ENCODE assay signal across 16 cellular contexts in the genomic region with DNA sequence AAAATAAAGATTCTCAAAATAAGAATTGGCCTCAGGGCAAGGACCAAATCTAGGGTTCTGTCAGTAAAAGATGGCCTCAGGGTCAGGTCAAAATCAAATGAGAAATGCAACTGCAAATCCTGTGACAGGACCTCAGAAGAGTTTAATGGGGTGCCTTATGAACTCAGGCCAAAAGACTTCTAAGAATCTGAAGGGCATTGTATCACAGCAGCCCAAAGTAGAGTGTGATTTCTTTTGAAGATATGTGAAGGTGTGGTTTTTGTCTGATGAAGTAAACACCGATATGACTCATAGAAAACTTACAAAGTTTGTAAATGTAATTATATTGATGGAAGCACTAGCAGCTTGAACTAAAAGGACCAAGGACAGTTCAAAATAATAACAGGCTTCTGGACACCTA.
DNase-seq lines count a peak whose midpoint lies in the region; ATAC-seq and TF ChIP-seq lines count a peak whose summit lies in the region.
"Had no signal": no experiment of that assay in that cellular context is flagged by ENCODE, and none has a peak within 500 bp of the region (broad histone marks: within the 10 kb centered on the region; RNA-seq: fewer than 3 reads in every experiment).

No MANE protein-coding gene starts in this region.

- TF ChIP-seq CTCF in mammary epithelial cell (conservative IDR thresholded peaks at IDR 0.05 in 1 of 2, IDR thresholded peaks at IDR 0.05 in 1 of 2; ENCODE audit: extremely low read depth in 1 of 2, insufficient read depth in 1 of 2, low read depth in 1 of 2, low read length in 2 of 2) (no peak), MCF 10A (IDR thresholded peaks at IDR 0.05; ENCODE audit: unreplicated experiment) (no peak), RWPE2 (IDR thresholded peaks at IDR 0.05; ENCODE audit: poor library complexity, severe bottlenecking) (no peak), foreskin keratinocyte (conservative IDR thresholded peaks at IDR 0.05) (no peak)

- no peaks in the 10 kb centered on the region for H3K9me3 Mint-ChIP-seq in MCF 10A (ENCODE audit: unreplicated experiment)
- H3K9me3 Mint-ChIP-seq: CD8-positive, alpha-beta T cell had no signal

- H3K4me3 Mint-ChIP-seq in MCF 10A (ENCODE audit: unreplicated experiment): no peak overlapping the region
- H3K4me3 Mint-ChIP-seq: CD8-positive, alpha-beta T cell had no signal

- dilution Hi-C loops in mammary epithelial cell (cut with HindIII; ENCODE audit: low sequenced_read_pairs): no loop called here

- H3K27ac Mint-ChIP-seq in MCF 10A (ENCODE audit: low read depth, unreplicated experiment): no peak overlapping the region
- H3K27ac Mint-ChIP-seq: CD8-positive, alpha-beta T cell had no signal

- H3K4me1 ChIP-seq in mammary epithelial cell (ENCODE audit: insufficient read depth, low read length) (peaks cover 7% of the 10 kb centered on the region), RWPE2 (ENCODE audit: insufficient read depth, poor library complexity, severe bottlenecking) (peaks cover 5% of the 10 kb centered on the region), foreskin keratinocyte (peaks cover 5% of the 10 kb centered on the region)
- H3K4me1 ChIP-seq: BLaER1 had no signal

- CTCF ChIA-PET in mammary epithelial cell (lab: Charles Lee; ENCODE audit: low non-redundant PET) (interaction anchor here (0.6 to 0.7 kb wide), 2 partner anchors 1179 to 1569 kb away, joined by 3 to 9 read pairs; no protein-coding TSS in a partner anchor), MCF 10A (lab: Yijun Ruan, JAX) (interaction anchor here (0.7 to 2.9 kb wide), 3 partner anchors 14 to 1202 kb away, joined by 3 to 8 read pairs (median 3); no protein-coding TSS in a partner anchor)

- no peak overlapping the region for H3K4me3 ChIP-seq in mammary epithelial cell (replicated peaks in 1 of 3; ENCODE audit: insufficient read depth in 1 of 3, low read depth in 2 of 3, low read length in 3 of 3)
- H3K4me3 ChIP-seq in RWPE2 (ENCODE audit: severe bottlenecking): no peak overlapping the region
- H3K4me3 ChIP-seq: BLaER1, GM23248, SK-N-MC had no signal

- in situ Hi-C loops in mammary epithelial cell (cut with MboI; ENCODE audit: low sequenced_read_pairs in 2 of 2): loop anchor here in 1 of 2 donors (25.0 kb wide), 2 partner anchors 542 to 1183 kb away; no protein-coding TSS in a partner anchor

- POLR2A ChIA-PET in MCF 10A (lab: Yijun Ruan, JAX): no interaction called here

- no peak overlapping the region for H3K27ac ChIP-seq in mammary epithelial cell (ENCODE audit: insufficient read depth, low read depth, low read length)
- H3K27ac ChIP-seq in RWPE2 (ENCODE audit: poor library complexity, severe bottlenecking): peak overlapping the region; percentile 13
- no peak overlapping the region for H3K27ac ChIP-seq in foreskin keratinocyte
- H3K27ac ChIP-seq: BLaER1, GM23248, SK-N-MC had no signal

- DNase-seq in mammary epithelial cell (peak; percentile 62), MCF 10A (ENCODE audit: unreplicated experiment) (no peak), RWPE2 (ENCODE audit: low spot score) (no peak), foreskin keratinocyte (peak; percentile 62 to 84), NOMO-1 treated with dmso at 0.1 percent for 144 hours (lab: John Stamatoyannopoulos, UW; ENCODE audit: unreplicated experiment) (no peak)
- DNase-seq in activated CD8-positive, alpha-beta memory T cell treated with anti-CD3 and anti-CD28 coated beads, Interleukin-2, amount 50 U/mL, for 48 hours: no peak
- no peak for DNase-seq in activated effector memory CD4-positive, alpha-beta T cell treated with Interleukin-2 at 50 U/mL for 16 hours
- DNase-seq: CD8-positive, alpha-beta T cell; GM23248; HCEC 1CT; NCI-H1105 treated with DMSO at 0.1 percent for 48 hours; NCI-H187; NCI-H69 had no signal

- no peak overlapping the region for H3K4me2 ChIP-seq in mammary epithelial cell (ENCODE audit: insufficient read depth, low read depth, low read length)
- H3K4me2 ChIP-seq: BLaER1 had no signal

- no peaks in the 10 kb centered on the region for H4K20me1 ChIP-seq in mammary epithelial cell (ENCODE audit: insufficient read depth, low read length)
- H4K20me1 ChIP-seq: BLaER1 had no signal

- H3K9ac ChIP-seq in mammary epithelial cell (ENCODE audit: insufficient read depth, low read length): no peak overlapping the region
- H3K9ac ChIP-seq: BLaER1, GM23248 had no signal

- WGBS in mammary epithelial cell (ENCODE audit: low coverage, missing lambda C conversion rate): 56% methylated on average over 1 of the region's 1 CpG

- H3K27me3 Mint-ChIP-seq in MCF 10A (ENCODE audit: insufficient read depth, unreplicated experiment): no peaks in the 10 kb centered on the region

- H3K36me3 Mint-ChIP-seq in MCF 10A (ENCODE audit: insufficient read depth, unreplicated experiment): no peaks in the 10 kb centered on the region
- H3K36me3 Mint-ChIP-seq: CD8-positive, alpha-beta T cell had no signal

- H2AFZ ChIP-seq in mammary epithelial cell (ENCODE audit: low read depth, low read length): no peak overlapping the region
- H2AFZ ChIP-seq: GM23248 had no signal

- H3K36me3 ChIP-seq in mammary epithelial cell (ENCODE audit: insufficient read depth, low read length): no peaks in the 10 kb centered on the region
- H3K36me3 ChIP-seq in RWPE2 (ENCODE audit: low read depth): no peaks in the 10 kb centered on the region
- H3K36me3 ChIP-seq: BLaER1 had no signal

- H3K27me3 ChIP-seq in mammary epithelial cell (ENCODE audit: insufficient read depth, low read length): no peaks in the 10 kb centered on the region
- no peaks in the 10 kb centered on the region for H3K27me3 ChIP-seq in RWPE2 (ENCODE audit: insufficient read depth, poor library complexity, severe bottlenecking)
- no peaks in the 10 kb centered on the region for H3K27me3 ChIP-seq in foreskin keratinocyte
- H3K27me3 ChIP-seq: BLaER1 had no signal

- H3K9me3 ChIP-seq in mammary epithelial cell (replicated peaks; ENCODE audit: insufficient read depth, low read length): no peaks in the 10 kb centered on the region
- H3K9me3 ChIP-seq in RWPE2 (ENCODE audit: severe bottlenecking): no peaks in the 10 kb centered on the region
- H3K9me3 ChIP-seq: BLaER1 had no signal

- BruUV-seq in mammary epithelial cell (replicated peaks; lab: Mats Ljungman, UMichigan): no TSS peak
- BruUV-seq in MCF 10A (replicated peaks; lab: Mats Ljungman, UMichigan): no TSS peak

- no peaks in the 10 kb centered on the region for H3K79me2 ChIP-seq in mammary epithelial cell (ENCODE audit: insufficient read depth, low read length)

- ATAC-seq in RWPE2 (ENCODE audit: low read depth) (peak; percentile 94), foreskin keratinocyte (peak; percentile 97), HG03460 (IDR thresholded peaks at IDR 0.05; ENCODE audit: unreplicated experiment) (no peak)
- ATAC-seq: CD8-positive, alpha-beta T cell had no signal

- peaks cover 10% of the 10 kb centered on the region for H3K4me1 Mint-ChIP-seq in MCF 10A (ENCODE audit: insufficient read depth, unreplicated experiment)

- intact Hi-C loops in mammary epithelial cell (cut with micrococcal nuclease) (loop anchor here (1.0 to 10.0 kb wide), 5 partner anchors 167 to 1409 kb away; no protein-coding TSS in a partner anchor), MCF 10A (cut with micrococcal nuclease) (no loop called here)

Comparison
In these comparisons a context has a peak if more than half of its experiments do, and no peak if none do; other contexts are left out.
1. DNase-seq: peak in mammary epithelial cell (single experiment) and foreskin keratinocyte (2 of 2); none in MCF 10A (single experiment), RWPE2 (single experiment), activated CD8-positive, alpha-beta memory T cell treated with anti-CD3 and anti-CD28 coated beads, Interleukin-2, amount 50 U/mL, for 48 hours (single experiment), NOMO-1 treated with dmso at 0.1 percent for 144 hours (single experiment) and activated effector memory CD4-positive, alpha-beta T cell treated with Interleukin-2 at 50 U/mL for 16 hours (single experiment).